In genomic region chrX:21838937-21839333, GRCh38 we compare ENCODE assay signal across 8 cellular contexts. TPM values are rescaled to one million over a fixed set of nuclear protein-coding genes. Genes with fewer than 3 reads are reported as not detected.
DNase-seq lines count a peak whose midpoint lies in the region; ATAC-seq lines count a peak whose summit lies in the region.

No MANE protein-coding gene starts in this region.

- H3K4me3 ChIP-seq in HUES64 (ENCODE audit: low read length) = peak overlapping the region; percentile 94
- H3K4me3 ChIP-seq in iPS-15b (ENCODE audit: low read depth, low read length) = peak overlapping the region; percentile 95

- H3K9ac ChIP-seq in HUES64 (ENCODE audit: low read depth, low read length) = peak overlapping the region; percentile 59; the same call in 1 of the 2 replicates
- H3K9ac ChIP-seq in iPS-15b (ENCODE audit: low read depth, low read length) = no peak overlapping the region

- H3K27me3 ChIP-seq in HUES64 (ENCODE audit: insufficient read depth, low read length) (no peaks in the 10 kb centered on the region), iPS-15b (ENCODE audit: control insufficient read depth, insufficient read depth, low read length) (no peaks in the 10 kb centered on the region)

- no peak for ATAC-seq in stimulated activated effector memory CD8-positive, alpha-beta T cell treated with anti-CD3 and anti-CD28 coated beads, Interleukin-12 subunit alpha, Interleukin-12 subunit beta, amount 100 ng/mL, for 72 hours

- 17% methylated on average over 1 of the region's 4 CpGs for WGBS in HUES64

- peaks cover 3% of the 10 kb centered on the region for H3K36me3 Mint-ChIP-seq in activated naive CD8-positive, alpha-beta T cell treated with anti-CD3 and anti-CD28 coated beads for 36 hours
- peaks cover 19% of the 10 kb centered on the region for H3K36me3 Mint-ChIP-seq in stimulated activated effector memory CD8-positive, alpha-beta T cell treated with anti-CD3 and anti-CD28 coated beads, Interleukin-12 subunit alpha, Interleukin-12 subunit beta, amount 100 ng/mL, for 72 hours

- H3K4me3 Mint-ChIP-seq in activated naive CD8-positive, alpha-beta T cell treated with anti-CD3 and anti-CD28 coated beads for 36 hours = peak overlapping the region; percentile 88
- H3K4me3 Mint-ChIP-seq in stimulated activated effector memory CD8-positive, alpha-beta T cell treated with anti-CD3 and anti-CD28 coated beads, Interleukin-12 subunit alpha, Interleukin-12 subunit beta, amount 100 ng/mL, for 72 hours = peak overlapping the region; percentile 80

- no peaks in the 10 kb centered on the region for H3K9me3 ChIP-seq in HUES64 (ENCODE audit: insufficient read depth, low read depth, low read length)
- no peaks in the 10 kb centered on the region for H3K9me3 ChIP-seq in iPS-15b (ENCODE audit: control insufficient read depth, insufficient read depth, low read length)

- no peaks in the 10 kb centered on the region for H3K9me3 Mint-ChIP-seq in activated naive CD8-positive, alpha-beta T cell treated with anti-CD3 and anti-CD28 coated beads for 36 hours
- H3K9me3 Mint-ChIP-seq in stimulated activated effector memory CD8-positive, alpha-beta T cell treated with anti-CD3 and anti-CD28 coated beads, Interleukin-12 subunit alpha, Interleukin-12 subunit beta, amount 100 ng/mL, for 72 hours = no peaks in the 10 kb centered on the region

- H3K27ac ChIP-seq in HUES64 (ENCODE audit: low read depth, low read length) = no peak overlapping the region

- no peaks in the 10 kb centered on the region for H3K27me3 Mint-ChIP-seq in activated naive CD8-positive, alpha-beta T cell treated with anti-CD3 and anti-CD28 coated beads for 36 hours

- H3K27ac Mint-ChIP-seq in activated naive CD8-positive, alpha-beta T cell treated with anti-CD3 and anti-CD28 coated beads for 36 hours = peak overlapping the region; percentile 90
- peak overlapping the region; percentile 94 for H3K27ac Mint-ChIP-seq in stimulated activated effector memory CD8-positive, alpha-beta T cell treated with anti-CD3 and anti-CD28 coated beads, Interleukin-12 subunit alpha, Interleukin-12 subunit beta, amount 100 ng/mL, for 72 hours

- H3K4me1 ChIP-seq in HUES64 (ENCODE audit: insufficient read depth, low read length) = peaks cover 3% of the 10 kb centered on the region; the same call in 1 of the 2 replicates
- peaks cover 9% of the 10 kb centered on the region for H3K4me1 ChIP-seq in iPS-15b (ENCODE audit: control insufficient read depth, insufficient read depth, low read length)

- H3K4me1 Mint-ChIP-seq in activated naive CD8-positive, alpha-beta T cell treated with anti-CD3 and anti-CD28 coated beads for 36 hours = peaks cover 9% of the 10 kb centered on the region
- H3K4me1 Mint-ChIP-seq in stimulated activated effector memory CD8-positive, alpha-beta T cell treated with anti-CD3 and anti-CD28 coated beads, Interleukin-12 subunit alpha, Interleukin-12 subunit beta, amount 100 ng/mL, for 72 hours = peaks cover 5% of the 10 kb centered on the region

- DNase-seq in SHP77 (lab: John Stamatoyannopoulos, UW) (peak; percentile 4 to 27), SHP77 treated with DMSO at 0.1 percent for 48 hours (lab: John Stamatoyannopoulos, UW) (no peak), activated gamma-delta T cell (lab: John Stamatoyannopoulos, UW) (no peak), NCI-H2196 (lab: John Stamatoyannopoulos, UW; ENCODE audit: unreplicated experiment) (no peak)
- DNase-seq in activated naive CD8-positive, alpha-beta T cell treated with anti-CD3 and anti-CD28 coated beads for 36 hours = no peak
- no peak for DNase-seq in stimulated activated effector memory CD8-positive, alpha-beta T cell treated with anti-CD3 and anti-CD28 coated beads, Interleukin-12 subunit alpha, Interleukin-12 subunit beta, amount 100 ng/mL, for 72 hours (ENCODE audit: low spot score in 2 of 2)

- H3K36me3 ChIP-seq in HUES64 (ENCODE audit: insufficient read depth, low read length) (0 out of 2 replicates have a peak, but pooled peaks cover 3% of the 10 kb centered on the region), iPS-15b (ENCODE audit: control insufficient read depth, insufficient read depth, low read length) (no peaks in the 10 kb centered on the region)

RNA-seq across cellular contexts. Expression of gene MBTPS2, which starts 0.5 kb away (rescaled TPM):
- 6.7 TPM for polyA plus RNA-seq in HUES64 (2013, experiment 1 of 2)
- 7.7 TPM for polyA plus RNA-seq in HUES64 (2013, experiment 2 of 2)
- total RNA-seq in activated naive CD8-positive, alpha-beta T cell treated with anti-CD3 and anti-CD28 coated beads for 36 hours = 10 to 100 TPM; 10.7 to 12.2 TPM

RNA-seq across cellular contexts. Expression of gene YY2, which starts 16.9 kb away (rescaled TPM):
- polyA plus RNA-seq in HUES64 (2013, experiment 1 of 2) = 0.85 TPM
- 0.51 TPM for polyA plus RNA-seq in HUES64 (2013, experiment 2 of 2)
- total RNA-seq in activated naive CD8-positive, alpha-beta T cell treated with anti-CD3 and anti-CD28 coated beads for 36 hours = 1 to 10 TPM; 2.5 TPM

Comparison
In these comparisons a context has a peak if more than half of its experiments do, and no peak if none do; other contexts are left out.
1. DNase-seq: peak in SHP77 (2 of 2); none in SHP77 treated with DMSO at 0.1 percent for 48 hours (single experiment), activated naive CD8-positive, alpha-beta T cell treated with anti-CD3 and anti-CD28 coated beads for 36 hours (single experiment), stimulated activated effector memory CD8-positive, alpha-beta T cell treated with anti-CD3 and anti-CD28 coated beads, Interleukin-12 subunit alpha, Interleukin-12 subunit beta, amount 100 ng/mL, for 72 hours (0 of 2), activated gamma-delta T cell (single experiment) and NCI-H2196 (single experiment).